1 cellular context compared by ENCODE assay signal in the genomic region with DNA sequence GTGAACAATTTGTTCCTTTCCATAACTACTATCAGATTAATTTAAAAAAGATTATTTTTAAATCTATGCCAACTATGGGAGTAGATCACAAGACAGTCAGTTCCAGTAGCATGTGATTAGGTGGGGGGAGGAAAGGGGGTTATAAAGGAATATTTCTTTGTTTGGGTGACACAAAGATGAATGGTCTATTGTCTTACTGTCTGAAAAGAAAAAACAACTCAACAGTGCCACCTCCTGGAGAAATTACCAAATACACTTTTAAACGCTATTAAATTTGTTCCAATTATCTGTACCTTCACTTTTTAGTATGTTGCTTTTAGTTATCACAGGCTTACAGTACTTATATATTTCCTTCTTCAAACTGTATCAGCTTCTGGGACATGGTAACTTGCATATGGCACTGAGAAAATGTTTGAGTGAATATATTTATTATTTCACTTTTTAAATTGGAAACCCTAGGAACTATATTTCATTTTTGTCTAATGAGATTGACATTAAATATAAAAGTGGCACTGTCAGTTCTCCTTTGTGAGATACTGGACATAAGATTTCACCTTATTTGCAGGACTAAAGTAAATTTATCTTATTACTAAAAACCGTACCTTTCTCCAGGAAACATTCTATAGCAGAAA.
TF ChIP-seq lines count a peak whose summit lies in the region.

No MANE protein-coding gene starts in this region.

TF ChIP-seq in WTC11, 78 proteins besides CTCF, POLR2A, EP300 and RAD21 (continued from another document):
- TF ChIP-seq, protein P1, sequence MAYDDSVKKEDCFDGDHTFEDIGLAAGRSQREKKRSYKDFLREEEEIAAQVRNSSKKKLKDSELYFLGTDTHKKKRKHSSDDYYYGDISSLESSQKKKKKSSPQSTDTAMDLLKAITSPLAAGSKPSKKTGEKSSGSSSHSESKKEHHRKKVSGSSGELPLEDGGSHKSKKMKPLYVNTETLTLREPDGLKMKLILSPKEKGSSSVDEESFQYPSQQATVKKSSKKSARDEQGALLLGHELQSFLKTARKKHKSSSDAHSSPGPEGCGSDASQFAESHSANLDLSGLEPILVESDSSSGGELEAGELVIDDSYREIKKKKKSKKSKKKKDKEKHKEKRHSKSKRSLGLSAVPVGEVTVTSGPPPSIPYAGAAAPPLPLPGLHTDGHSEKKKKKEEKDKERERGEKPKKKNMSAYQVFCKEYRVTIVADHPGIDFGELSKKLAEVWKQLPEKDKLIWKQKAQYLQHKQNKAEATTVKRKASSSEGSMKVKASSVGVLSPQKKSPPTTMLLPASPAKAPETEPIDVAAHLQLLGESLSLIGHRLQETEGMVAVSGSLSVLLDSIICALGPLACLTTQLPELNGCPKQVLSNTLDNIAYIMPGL (CRISPR knock-in tag; IDR thresholded peaks at IDR 0.05), result no peak
- TF ChIP-seq, protein P2, sequence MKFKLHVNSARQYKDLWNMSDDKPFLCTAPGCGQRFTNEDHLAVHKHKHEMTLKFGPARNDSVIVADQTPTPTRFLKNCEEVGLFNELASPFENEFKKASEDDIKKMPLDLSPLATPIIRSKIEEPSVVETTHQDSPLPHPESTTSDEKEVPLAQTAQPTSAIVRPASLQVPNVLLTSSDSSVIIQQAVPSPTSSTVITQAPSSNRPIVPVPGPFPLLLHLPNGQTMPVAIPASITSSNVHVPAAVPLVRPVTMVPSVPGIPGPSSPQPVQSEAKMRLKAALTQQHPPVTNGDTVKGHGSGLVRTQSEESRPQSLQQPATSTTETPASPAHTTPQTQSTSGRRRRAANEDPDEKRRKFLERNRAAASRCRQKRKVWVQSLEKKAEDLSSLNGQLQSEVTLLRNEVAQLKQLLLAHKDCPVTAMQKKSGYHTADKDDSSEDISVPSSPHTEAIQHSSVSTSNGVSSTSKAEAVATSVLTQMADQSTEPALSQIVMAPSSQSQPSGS (CRISPR knock-in tag; IDR thresholded peaks at IDR 0.05; ENCODE audit: borderline replicate concordance, low read depth), result no peak
- no peak for TF ChIP-seq RORB (CRISPR knock-in tag; IDR thresholded peaks at IDR 0.05)
- TF ChIP-seq, protein P3, sequence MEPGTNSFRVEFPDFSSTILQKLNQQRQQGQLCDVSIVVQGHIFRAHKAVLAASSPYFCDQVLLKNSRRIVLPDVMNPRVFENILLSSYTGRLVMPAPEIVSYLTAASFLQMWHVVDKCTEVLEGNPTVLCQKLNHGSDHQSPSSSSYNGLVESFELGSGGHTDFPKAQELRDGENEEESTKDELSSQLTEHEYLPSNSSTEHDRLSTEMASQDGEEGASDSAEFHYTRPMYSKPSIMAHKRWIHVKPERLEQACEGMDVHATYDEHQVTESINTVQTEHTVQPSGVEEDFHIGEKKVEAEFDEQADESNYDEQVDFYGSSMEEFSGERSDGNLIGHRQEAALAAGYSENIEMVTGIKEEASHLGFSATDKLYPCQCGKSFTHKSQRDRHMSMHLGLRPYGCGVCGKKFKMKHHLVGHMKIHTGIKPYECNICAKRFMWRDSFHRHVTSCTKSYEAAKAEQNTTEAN (CRISPR knock-in tag; IDR thresholded peaks at IDR 0.05), result no peak
